ENCODE assay signal across 28 cellular contexts in the genomic region with DNA sequence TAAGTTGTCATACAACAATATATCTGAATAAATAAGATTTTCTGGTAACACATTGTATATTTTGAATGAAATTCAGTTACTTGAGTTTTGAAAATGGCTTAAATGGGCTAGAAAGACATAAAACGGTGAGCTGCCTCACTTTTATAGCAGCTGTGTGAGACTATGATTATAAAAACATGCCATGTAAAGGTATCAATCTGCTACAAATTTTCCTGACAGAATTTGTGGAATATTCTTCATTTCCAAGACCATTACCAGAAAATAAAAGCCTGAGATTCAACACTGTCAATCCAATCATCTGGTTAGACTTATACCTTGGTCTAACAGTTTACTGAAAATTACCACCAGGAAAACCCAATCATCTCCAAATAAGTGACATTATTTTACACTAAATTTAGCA.
"Had no signal": no experiment of that assay in that cellular context is flagged by ENCODE, and none has a peak within 500 bp of the region (broad histone marks: within the 10 kb centered on the region; RNA-seq: fewer than 3 reads in every experiment).

No MANE protein-coding gene starts in this region.

- H3K27ac ChIP-seq: stomach, suprapubic skin, testis, thoracic aorta, thyroid gland, tibial artery, tibial nerve, transverse colon, upper lobe of left lung, upper lobe of right lung, uterus, vagina had no signal

- H3K4me1 ChIP-seq: stomach, suprapubic skin, testis, thyroid gland, tibial artery, tibial nerve, transverse colon, upper lobe of left lung, upper lobe of right lung, uterus, vagina had no signal

- H3K9me3 Mint-ChIP-seq: stimulated activated memory B cell treated with anti-CD40 and anti-IgM and Interleukin-4, amounts not matched to agents 10 μg/mL and 1 μg/mL and 100 μg/mL, for 72 hours; stimulated activated naive CD8-positive, alpha-beta T cell treated with anti-CD3 and anti-CD28 coated beads, Interleukin-15, amount 100 ng/mL, for 72 hours; type B pancreatic cell had no signal

- H3K4me3 ChIP-seq: stomach, suprapubic skin, testis, thoracic aorta, thyroid gland, tibial artery, tibial nerve, transverse colon, upper lobe of left lung, upper lobe of right lung, uterus, vagina had no signal

- H3K36me3 Mint-ChIP-seq: stimulated activated effector memory CD8-positive, alpha-beta T cell treated with anti-CD3 and anti-CD28 coated beads, Interleukin-12 subunit alpha, Interleukin-12 subunit beta, amount 100 ng/mL, for 72 hours; stimulated activated memory B cell treated with anti-CD40 and anti-IgM and Interleukin-4, amounts not matched to agents 10 μg/mL and 1 μg/mL and 100 μg/mL, for 72 hours; stimulated activated naive B cell treated with anti-CD40 and anti-IgM and Interleukin-4, amounts not matched to agents 10 μg/mL and 1 μg/mL and 100 μg/mL, for 72 hours; type B pancreatic cell had no signal

- H3K4me1 Mint-ChIP-seq: stimulated activated effector memory CD8-positive, alpha-beta T cell treated with anti-CD3 and anti-CD28 coated beads, Interleukin-12 subunit alpha, Interleukin-12 subunit beta, amount 100 ng/mL, for 72 hours; stimulated activated memory B cell treated with anti-CD40 and anti-IgM and Interleukin-4, amounts not matched to agents 10 μg/mL and 1 μg/mL and 100 μg/mL, for 72 hours; stimulated activated naive B cell treated with anti-CD40 and anti-IgM and Interleukin-4, amounts not matched to agents 10 μg/mL and 1 μg/mL and 100 μg/mL, for 72 hours; stimulated activated naive CD8-positive, alpha-beta T cell treated with anti-CD3 and anti-CD28 coated beads, Interleukin-15, amount 100 ng/mL, for 72 hours had no signal

- H3K9me3 ChIP-seq: stomach, suprapubic skin, testis, thoracic aorta, thyroid gland, tibial artery, tibial nerve, transverse colon, upper lobe of right lung, uterus, vagina had no signal

- H3K4me3 Mint-ChIP-seq: stimulated activated effector memory CD8-positive, alpha-beta T cell treated with anti-CD3 and anti-CD28 coated beads, Interleukin-12 subunit alpha, Interleukin-12 subunit beta, amount 100 ng/mL, for 72 hours; stimulated activated memory B cell treated with anti-CD40 and anti-IgM and Interleukin-4, amounts not matched to agents 10 μg/mL and 1 μg/mL and 100 μg/mL, for 72 hours; stimulated activated naive B cell treated with anti-CD40 and anti-IgM and Interleukin-4, amounts not matched to agents 10 μg/mL and 1 μg/mL and 100 μg/mL, for 72 hours; stimulated activated naive CD8-positive, alpha-beta T cell treated with anti-CD3 and anti-CD28 coated beads, Interleukin-15, amount 100 ng/mL, for 72 hours; stimulated activated naive CD8-positive, alpha-beta T cell treated with anti-CD3 and anti-CD28 coated beads, Interleukin-15, Interleukin-2, amounts not matched to agents 100 ng/mL and 50 ng/mL, for 24 hours; type B pancreatic cell had no signal

- H3K27me3 ChIP-seq: stomach, suprapubic skin, testis, thyroid gland, tibial artery, tibial nerve, transverse colon, upper lobe of left lung, upper lobe of right lung, uterus, vagina had no signal

- H3K36me3 ChIP-seq: stomach, suprapubic skin, thoracic aorta, thyroid gland, tibial artery, tibial nerve, transverse colon, upper lobe of left lung, upper lobe of right lung, uterus, vagina had no signal

- H3K27me3 Mint-ChIP-seq: stimulated activated memory B cell treated with anti-CD40 and anti-IgM and Interleukin-4, amounts not matched to agents 10 μg/mL and 1 μg/mL and 100 μg/mL, for 72 hours; stimulated activated naive B cell treated with anti-CD40 and anti-IgM and Interleukin-4, amounts not matched to agents 10 μg/mL and 1 μg/mL and 100 μg/mL, for 72 hours; stimulated activated naive CD8-positive, alpha-beta T cell treated with anti-CD3 and anti-CD28 coated beads, Interleukin-15, amount 100 ng/mL, for 72 hours; stimulated activated naive CD8-positive, alpha-beta T cell treated with anti-CD3 and anti-CD28 coated beads, Interleukin-15, Interleukin-2, amounts not matched to agents 100 ng/mL and 50 ng/mL, for 24 hours; type B pancreatic cell had no signal

- H3K27ac Mint-ChIP-seq: stimulated activated effector memory CD8-positive, alpha-beta T cell treated with anti-CD3 and anti-CD28 coated beads, Interleukin-12 subunit alpha, Interleukin-12 subunit beta, amount 100 ng/mL, for 72 hours; stimulated activated memory B cell treated with anti-CD40 and anti-IgM and Interleukin-4, amounts not matched to agents 10 μg/mL and 1 μg/mL and 100 μg/mL, for 72 hours; stimulated activated naive B cell treated with anti-CD40 and anti-IgM and Interleukin-4, amounts not matched to agents 10 μg/mL and 1 μg/mL and 100 μg/mL, for 72 hours; stimulated activated naive CD8-positive, alpha-beta T cell treated with anti-CD3 and anti-CD28 coated beads, Interleukin-15, amount 100 ng/mL, for 72 hours; stimulated activated naive CD8-positive, alpha-beta T cell treated with anti-CD3 and anti-CD28 coated beads, Interleukin-15, Interleukin-2, amounts not matched to agents 100 ng/mL and 50 ng/mL, for 24 hours; type B pancreatic cell had no signal

- DNase-seq: stimulated activated CD4-positive, alpha-beta T cell treated with anti-CD3 and anti-CD28 coated beads, Interleukin-2, amount 100 ng/mL, for 48 hours; stimulated activated CD4-positive, alpha-beta T cell treated with anti-CD3 and anti-CD28 coated beads, Interleukin-4, amount 100 ng/mL, for 1 hour; stimulated activated CD4-positive, alpha-beta T cell treated with anti-CD3 and anti-CD28 coated beads, Interleukin-4, amount 100 ng/mL, for 24 hours; stimulated activated CD4-positive, alpha-beta T cell treated with anti-CD3 and anti-CD28 coated beads, Interleukin-4, amount 100 ng/mL, for 4 hours; stimulated activated CD8-positive, alpha-beta memory T cell treated with anti-CD3 and anti-CD28 coated beads, Interleukin-4, amount 100 ng/mL, for 48 hours; stimulated activated naive B cell treated with anti-CD40 and anti-IgM and Interleukin-4, amounts not matched to agents 10 μg/mL and 1 μg/mL and 100 μg/mL, for 72 hours; stimulated activated naive CD4-positive, alpha-beta T cell; stimulated activated naive CD4-positive, alpha-beta T cell treated with Interleukin-2 at 50 U/mL for 16 hours; stimulated activated naive CD8-positive, alpha-beta T cell treated with anti-CD3 and anti-CD28 coated beads, Interleukin-15, amount 100 ng/mL, for 72 hours; stimulated activated naive CD8-positive, alpha-beta T cell treated with anti-CD3 and anti-CD28 coated beads, Interleukin-15, Interleukin-2, amounts not matched to agents 100 U/mL and 50 U/mL, for 24 hours; stomach; substantia nigra; testis; thyroid gland; tibial artery; transverse colon; trophoblast cell; upper lobe of left lung; upper lobe of right lung; uterus had no signal
